36 cellular contexts compared by ENCODE assay signal in genomic region chr2:15614545-15615309, GRCh38. TPM values are rescaled to one million over a fixed set of nuclear protein-coding genes. Genes with fewer than 3 reads are reported as not detected.
DNase-seq lines count a peak whose midpoint lies in the region; ATAC-seq, FAIRE-seq and TF ChIP-seq lines count a peak whose summit lies in the region.
"Had no signal": no experiment of that assay in that cellular context is flagged by ENCODE, and none has a peak within 500 bp of the region (broad histone marks: within the 10 kb centered on the region; RNA-seq: fewer than 3 reads in every experiment).

No MANE protein-coding gene starts in this region.

- H3K27me3 ChIP-seq in GM23248 (replicated peaks; ENCODE audit: insufficient read depth) (no peaks in the 10 kb centered on the region), adrenal gland (no peaks in the 10 kb centered on the region)
- H3K27me3 ChIP-seq: esophagus squamous epithelium, hepatocyte, neutrophil, thyroid gland, vagina had no signal

- peak overlapping the region; percentile 55 for H3K27ac Mint-ChIP-seq in activated CD8-positive, alpha-beta memory T cell treated with anti-CD3 and anti-CD28 coated beads, Interleukin-2, amount 10 ng/mL, durations not matched to agents 7 days and 5 days
- peak overlapping the region; percentile 55 for H3K27ac Mint-ChIP-seq in nephron progenitor cell
- H3K27ac Mint-ChIP-seq in naive thymus-derived CD8-positive, alpha-beta T cell: peak overlapping the region in 3 of 10 donors; percentile 9 to 73 (median 46)
- H3K27ac Mint-ChIP-seq: activated CD4-positive, alpha-beta T cell treated with anti-CD3 and anti-CD28 coated beads, Interleukin-2, amount 10 ng/mL, durations not matched to agents 24 days and 14 days; activated naive CD8-positive, alpha-beta T cell treated with anti-CD3 and anti-CD28 coated beads, Interleukin-2, amount 10 ng/mL, durations not matched to agents 7 days and 5 days; dendritic cell treated with granulocyte-macrophage colony-stimulating factor and Interleukin-4, amounts not matched to agents 40 ng/mL and 50 ng/mL, for 4 days; endodermal cell; memory B cell; progenitor cell of endocrine pancreas had no signal

- in situ Hi-C loops in GM23248 (cut with MboI): no loop called here

- no peak overlapping the region for H3K4me2 ChIP-seq in GM23248 (ENCODE audit: unreplicated experiment)
- H3K4me2 ChIP-seq: hepatocyte, KMS-11 had no signal

- no peaks in the 10 kb centered on the region for H3K4me1 ChIP-seq in GM23248 (ENCODE audit: insufficient read depth)
- peaks cover 12 to 13% of the 10 kb centered on the region in 2 donors for H3K4me1 ChIP-seq in adrenal gland (replicated peaks in 1 of 2)
- H3K4me1 ChIP-seq: esophagus squamous epithelium, thyroid gland, vagina had no signal

- no peak for DNase-seq in activated CD8-positive, alpha-beta memory T cell treated with anti-CD3 and anti-CD28 coated beads, Interleukin-2, amount 10 ng/mL, durations not matched to agents 7 days and 5 days
- DNase-seq in activated CD8-positive, alpha-beta memory T cell treated with anti-CD3 and anti-CD28 coated beads for 24 hours: no peak
- peak; percentile 11 for DNase-seq in GM23248
- DNase-seq in adrenal gland: peak in 3 of 7 donors; percentile 16 to 47 (median 43)
- DNase-seq in nephron progenitor cell: no peak
- no peak for DNase-seq in GM12891 (ENCODE audit: insufficient read length, low spot score)
- no peak for DNase-seq in naive thymus-derived CD8-positive, alpha-beta T cell
- DNase-seq: activated CD4-positive, alpha-beta T cell treated with anti-CD3 and anti-CD28 coated beads, Interleukin-2, amount 10 ng/mL, durations not matched to agents 24 days and 14 days; activated CD8-positive, alpha-beta memory T cell treated with anti-CD3 and anti-CD28 coated beads, Interleukin-2, amount 50 U/mL, for 4 hours; activated effector memory CD4-positive, alpha-beta T cell treated with Interleukin-2 at 50 U/mL for 16 hours; activated naive CD8-positive, alpha-beta T cell treated with anti-CD3 and anti-CD28 coated beads, Interleukin-2, amount 10 ng/mL, durations not matched to agents 7 days and 5 days; central memory CD4-positive, alpha-beta T cell; DMS79; endodermal cell; esophagus squamous epithelium; left cardiac atrium; NCI-H1417; NCI-H2029 treated with DMSO at 0.1 percent for 48 hours; NCI-H2227 treated with DMSO at 0.1 percent for 48 hours; NCI-H69; stimulated activated CD4-positive, alpha-beta T cell treated with anti-CD3 and anti-CD28 coated beads, Interleukin-15, amount 100 ng/mL, for 24 hours; stimulated activated naive CD4-positive, alpha-beta T cell treated with Interleukin-2 at 50 U/mL for 16 hours; thyroid gland; WERI-Rb-1 had no signal

- H3F3A ChIP-seq in GM23248 (ENCODE audit: insufficient read depth): no peaks in the 10 kb centered on the region

- no peak for FAIRE-seq in GM12891 (lab: Jason Lieb, UNC)
- FAIRE-seq: frontal cortex, GM18507 had no signal

- no peak overlapping the region for H3K4me3 Mint-ChIP-seq in activated CD8-positive, alpha-beta memory T cell treated with anti-CD3 and anti-CD28 coated beads, Interleukin-2, amount 10 ng/mL, durations not matched to agents 7 days and 5 days
- no peak overlapping the region for H3K4me3 Mint-ChIP-seq in nephron progenitor cell
- no peak overlapping the region for H3K4me3 Mint-ChIP-seq in naive thymus-derived CD8-positive, alpha-beta T cell
- H3K4me3 Mint-ChIP-seq: activated CD4-positive, alpha-beta T cell treated with anti-CD3 and anti-CD28 coated beads, Interleukin-2, amount 10 ng/mL, durations not matched to agents 24 days and 14 days; activated naive CD8-positive, alpha-beta T cell treated with anti-CD3 and anti-CD28 coated beads, Interleukin-2, amount 10 ng/mL, durations not matched to agents 7 days and 5 days; dendritic cell treated with granulocyte-macrophage colony-stimulating factor and Interleukin-4, amounts not matched to agents 40 ng/mL and 50 ng/mL, for 4 days; endodermal cell; memory B cell had no signal

- H3K27ac ChIP-seq in GM23248: no peak overlapping the region
- peak overlapping the region; percentile 24 to 79 (median 47) for H3K27ac ChIP-seq in adrenal gland
- H3K27ac ChIP-seq: esophagus squamous epithelium, hepatocyte, KMS-11, neutrophil, RWPE1, thyroid gland, vagina, WERI-Rb-1 had no signal

- TF ChIP-seq CTCF in adrenal gland (IDR thresholded peaks at IDR 0.05) (no peak), nephron progenitor cell (IDR thresholded peaks at IDR 0.05) (no peak)

- H3K4me1 Mint-ChIP-seq in activated CD8-positive, alpha-beta memory T cell treated with anti-CD3 and anti-CD28 coated beads, Interleukin-2, amount 10 ng/mL, durations not matched to agents 7 days and 5 days: peaks cover 5% of the 10 kb centered on the region
- no peaks in the 10 kb centered on the region for H3K4me1 Mint-ChIP-seq in nephron progenitor cell
- peaks cover 2 to 14% (median 6%) of the 10 kb centered on the region in 4 donors for H3K4me1 Mint-ChIP-seq in naive thymus-derived CD8-positive, alpha-beta T cell
- H3K4me1 Mint-ChIP-seq: activated CD4-positive, alpha-beta T cell treated with anti-CD3 and anti-CD28 coated beads, Interleukin-2, amount 10 ng/mL, durations not matched to agents 24 days and 14 days; endodermal cell had no signal

- no peaks in the 10 kb centered on the region for H3K9me2 ChIP-seq in GM23248 (ENCODE audit: insufficient read depth)

- intact Hi-C loops in adrenal gland (cut with DNase I): no loop called here

- H3K9ac ChIP-seq in GM23248: no peak overlapping the region
- H3K9ac ChIP-seq: KMS-11 had no signal

- ATAC-seq in activated CD8-positive, alpha-beta memory T cell treated with anti-CD3 and anti-CD28 coated beads, Interleukin-2, amount 10 ng/mL, durations not matched to agents 7 days and 5 days: no peak
- ATAC-seq in GM21526 (IDR thresholded peaks at IDR 0.05; ENCODE audit: low FRiP score, unreplicated experiment): no peak
- no peak for ATAC-seq in naive thymus-derived CD8-positive, alpha-beta T cell
- ATAC-seq: SK-N-SH treated with all-trans-retinoic acid at 6 μM for 48 hours had no signal

- no peaks in the 10 kb centered on the region for H3K9me3 Mint-ChIP-seq in activated CD8-positive, alpha-beta memory T cell treated with anti-CD3 and anti-CD28 coated beads, Interleukin-2, amount 10 ng/mL, durations not matched to agents 7 days and 5 days (ENCODE audit: low read depth)
- peaks cover 21% of the 10 kb centered on the region for H3K9me3 Mint-ChIP-seq in nephron progenitor cell
- H3K9me3 Mint-ChIP-seq in naive thymus-derived CD8-positive, alpha-beta T cell: no peaks in the 10 kb centered on the region
- H3K9me3 Mint-ChIP-seq: activated CD4-positive, alpha-beta T cell treated with anti-CD3 and anti-CD28 coated beads, Interleukin-2, amount 10 ng/mL, durations not matched to agents 24 days and 14 days; activated naive CD8-positive, alpha-beta T cell treated with anti-CD3 and anti-CD28 coated beads, Interleukin-2, amount 10 ng/mL, durations not matched to agents 7 days and 5 days; dendritic cell treated with granulocyte-macrophage colony-stimulating factor and Interleukin-4, amounts not matched to agents 40 ng/mL and 50 ng/mL, for 4 days; memory B cell had no signal

- H3K9me3 ChIP-seq in GM23248 (ENCODE audit: low read depth) (no peaks in the 10 kb centered on the region), adrenal gland (replicated peaks in 1 of 3) (no peaks in the 10 kb centered on the region)
- H3K9me3 ChIP-seq: esophagus squamous epithelium, neutrophil, thyroid gland, vagina had no signal

- peaks cover 31% of the 10 kb centered on the region for H3K36me3 Mint-ChIP-seq in activated CD8-positive, alpha-beta memory T cell treated with anti-CD3 and anti-CD28 coated beads, Interleukin-2, amount 10 ng/mL, durations not matched to agents 7 days and 5 days
- H3K36me3 Mint-ChIP-seq in nephron progenitor cell (ENCODE audit: low read depth): peaks cover 64% of the 10 kb centered on the region
- H3K36me3 Mint-ChIP-seq in naive thymus-derived CD8-positive, alpha-beta T cell: peaks cover 15 to 66% (median 19%) of the 10 kb centered on the region in 3 donors

- H3K36me3 ChIP-seq in GM23248 (ENCODE audit: low read depth) (peaks cover 42% of the 10 kb centered on the region), adrenal gland (replicated peaks in 1 of 2) (peaks cover 0 to 35% of the 10 kb centered on the region in 2 donors)

- no peaks in the 10 kb centered on the region for H4K20me1 ChIP-seq in GM23248 (ENCODE audit: insufficient read depth)

- H3K4me3 ChIP-seq in GM23248 (no peak overlapping the region), adrenal gland (no peak overlapping the region)
- H3K4me3 ChIP-seq: esophagus squamous epithelium, hepatocyte, thyroid gland, vagina had no signal

- TF ChIP-seq POLR2A in adrenal gland (IDR thresholded peaks at IDR 0.05) (peak in 1 of 2 donors; percentile 33), GM12891 (IDR thresholded peaks at IDR 0.05; ENCODE audit: low read depth, low read length) (no peak)

- H3K27me3 Mint-ChIP-seq in activated CD8-positive, alpha-beta memory T cell treated with anti-CD3 and anti-CD28 coated beads, Interleukin-2, amount 10 ng/mL, durations not matched to agents 7 days and 5 days: no peaks in the 10 kb centered on the region
- no peaks in the 10 kb centered on the region for H3K27me3 Mint-ChIP-seq in nephron progenitor cell (ENCODE audit: low read depth, poor library complexity)
- no peaks in the 10 kb centered on the region for H3K27me3 Mint-ChIP-seq in naive thymus-derived CD8-positive, alpha-beta T cell
- H3K27me3 Mint-ChIP-seq: activated CD4-positive, alpha-beta T cell treated with anti-CD3 and anti-CD28 coated beads, Interleukin-2, amount 10 ng/mL, durations not matched to agents 24 days and 14 days; activated naive CD8-positive, alpha-beta T cell treated with anti-CD3 and anti-CD28 coated beads, Interleukin-2, amount 10 ng/mL, durations not matched to agents 7 days and 5 days; dendritic cell treated with granulocyte-macrophage colony-stimulating factor and Interleukin-4, amounts not matched to agents 40 ng/mL and 50 ng/mL, for 4 days; memory B cell; progenitor cell of endocrine pancreas had no signal

- CTCF ChIA-PET in activated CD8-positive, alpha-beta memory T cell treated with anti-CD3 and anti-CD28 coated beads, Interleukin-2, amount 10 ng/mL, durations not matched to agents 7 days and 5 days (lab: Charles Lee): no interaction called here

- H2AFZ ChIP-seq in GM23248: no peak overlapping the region
- H2AFZ ChIP-seq: hepatocyte had no signal

- 66 to 71% methylated on average over 6 of the region's 6 CpGs for WGBS in GM23248 (ENCODE audit: low coverage in 1 of 2, low lambda C conversion rate in 2 of 2, missing lambda C conversion rate in 2 of 2), 2 experiments
- 74 to 77% (median 75%) methylated on average over 6 of the region's 6 CpGs for WGBS in adrenal gland, 4 donors

- peaks cover 19% of the 10 kb centered on the region for H3K79me2 ChIP-seq in GM23248 (ENCODE audit: insufficient read depth)
- H3K79me2 ChIP-seq: hepatocyte had no signal

- POLR2A ChIA-PET in naive thymus-derived CD8-positive, alpha-beta T cell (lab: Charles Lee): no interaction called here

RNA-seq across cellular contexts. Expression of gene DDX1, which starts 23.1 kb away (rescaled TPM):
- 10 to 100 TPM; 58.5 to 81.3 TPM for total RNA-seq in activated CD8-positive, alpha-beta memory T cell treated with anti-CD3 and anti-CD28 coated beads, Interleukin-2, amount 10 ng/mL, durations not matched to agents 7 days and 5 days
- 72.6 and 73.0 TPM in 2 replicates for total RNA-seq in GM23248 (2014; rRNA removed; shearing (Covaris generic))
- polyA plus RNA-seq in GM23248 (2016; fragmentation: Nextera tagmentation; extraction: Ambion mirVana) (101 TPM in 2 replicates), adrenal gland (100 to 1,000 TPM in 1 of 3 donors, 10 to 100 TPM in 2; 52.4 to 122 (median 64.3) TPM)
- 10 to 100 TPM; 39.4 to 91.2 (median 77.2) TPM for total RNA-seq in adrenal gland
- 60.9 TPM for polyA plus RNA-seq in GM12891 (2012; ENCODE audit: low read depth, missing spikeins)
- total RNA-seq in naive thymus-derived CD8-positive, alpha-beta T cell: 10 to 100 TPM; 57.7 to 64.1 TPM
- polyA plus RNA-seq in naive thymus-derived CD8-positive, alpha-beta T cell: 10 to 100 TPM; 39.9 to 58.0 (median 41.3) TPM

RNA-seq across cellular contexts. Expression of gene NBAS, which starts 53.6 kb away (rescaled TPM):
- 10 to 100 TPM; 32.9 to 34.0 TPM for total RNA-seq in activated CD8-positive, alpha-beta memory T cell treated with anti-CD3 and anti-CD28 coated beads, Interleukin-2, amount 10 ng/mL, durations not matched to agents 7 days and 5 days
- total RNA-seq in GM23248 (2014; rRNA removed; shearing (Covaris generic)): 51.8 and 63.7 TPM in 2 replicates
- polyA plus RNA-seq in GM23248 (2016; fragmentation: Nextera tagmentation; extraction: Ambion mirVana) (21.2 and 22.5 TPM in 2 replicates), adrenal gland (10 to 100 TPM; 22.0 to 50.5 (median 50.0) TPM)
- total RNA-seq in adrenal gland: 10 to 100 TPM; 36.5 to 51.8 (median 44.3) TPM
- 17.7 TPM for polyA plus RNA-seq in GM12891 (2012; ENCODE audit: low read depth, missing spikeins)
- 10 to 100 TPM; 33.7 to 35.0 TPM for total RNA-seq in naive thymus-derived CD8-positive, alpha-beta T cell
- 10 to 100 TPM; 19.0 to 20.6 (median 20.0) TPM for polyA plus RNA-seq in naive thymus-derived CD8-positive, alpha-beta T cell
